ENCODE assay signal across 8 cellular contexts in the genomic region with DNA sequence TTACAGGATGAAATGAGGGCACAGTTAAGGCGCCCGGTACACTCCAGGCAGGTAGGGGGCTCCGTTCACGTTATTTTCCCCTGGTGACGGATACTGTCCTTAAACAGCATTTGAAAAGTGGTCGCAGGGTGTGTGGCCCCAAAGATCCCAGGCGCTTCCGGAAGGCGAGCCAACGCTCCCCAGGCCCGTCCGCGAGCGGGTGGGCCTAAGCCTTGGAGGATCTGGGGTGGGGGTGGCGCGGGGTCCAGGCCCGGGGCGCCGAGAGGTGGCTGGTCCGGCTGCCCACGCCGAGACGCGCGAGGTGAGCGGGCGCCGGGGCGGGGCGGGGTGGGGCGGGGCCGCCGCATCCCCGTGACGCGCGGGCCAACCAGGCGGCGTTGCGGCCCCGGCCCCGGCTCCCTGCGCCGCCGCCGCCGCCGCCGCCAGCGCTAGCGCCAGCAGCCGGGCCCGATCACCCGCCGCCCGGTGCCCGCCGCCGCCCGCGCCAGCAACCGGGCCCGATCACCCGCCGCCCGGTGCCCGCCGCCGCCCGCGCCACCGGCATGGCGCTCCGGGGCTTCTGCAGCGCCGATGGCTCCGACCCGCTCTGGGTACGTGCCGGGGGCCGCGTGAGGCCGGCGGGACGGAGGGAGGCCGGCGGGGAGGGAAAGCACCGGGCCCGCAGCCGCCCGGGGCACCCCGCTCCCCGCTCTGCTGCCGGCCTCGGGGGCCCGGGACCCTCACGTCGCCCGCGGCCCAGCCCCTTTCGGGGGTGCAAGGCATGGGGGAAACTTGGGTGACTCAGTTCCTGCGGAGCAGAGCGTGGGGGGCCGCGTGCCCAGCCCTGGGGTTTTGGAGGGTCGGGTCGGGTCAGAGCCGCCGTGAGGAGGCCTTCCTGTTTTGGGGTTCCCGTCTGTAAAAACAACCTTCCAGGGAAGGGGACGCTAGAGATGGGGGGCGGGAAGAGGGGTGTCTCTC. TPM values are rescaled to one million over a fixed set of nuclear protein-coding genes. Genes with fewer than 3 reads are reported as not detected.
DNase-seq lines count a peak whose midpoint lies in the region; ATAC-seq, FAIRE-seq and TF ChIP-seq lines count a peak whose summit lies in the region.

A gene (plus strand): TSS at position 407 of the 957 bp plus-strand sequence. CDS start 136 bp downstream, at position 543.

- no peaks in the 10 kb centered on the region for H3K9me3 ChIP-seq in A549
- H3K9me3 ChIP-seq in skeletal muscle tissue (ENCODE audit: control insufficient read depth in 3 of 3, low read length in 3 of 3) = no peaks in the 10 kb centered on the region

- H3K27me3 ChIP-seq in skeletal muscle tissue (ENCODE audit: control insufficient read depth in 3 of 3, insufficient read depth in 3 of 3, low read length in 3 of 3) = no peaks in the 10 kb centered on the region

- H3K4me1 ChIP-seq in A549 (peaks cover 69% of the 10 kb centered on the region), skeletal muscle tissue (ENCODE audit: control insufficient read depth in 3 of 3, insufficient read depth in 3 of 3, low read length in 3 of 3) (peaks cover 29 to 39% (median 31%) of the 10 kb centered on the region in 3 donors)

- no peak for FAIRE-seq in A549 (lab: Jason Lieb, UNC)

- TF ChIP-seq CTCF in A549 (IDR thresholded peaks at IDR 0.05) = peak; percentile 23; the same call in 1 of the 3 replicates
- no peak for TF ChIP-seq CTCF in astrocyte of the cerebellum (IDR thresholded peaks at IDR 0.05; ENCODE audit: low read depth, low read length, missing control alignments)

- H3K27ac Mint-ChIP-seq in T-helper 1 cell treated with Interleukin-12 subunit alpha and Interleukin-12 subunit beta and Interleukin-4 antibody, amounts not matched to agents 30 μg/mL and 1 μg/mL, for 36 hours = peak within 1 kb of the TSS; percentile 95

- H3K4me3 Mint-ChIP-seq in T-helper 1 cell treated with Interleukin-12 subunit alpha and Interleukin-12 subunit beta and Interleukin-4 antibody, amounts not matched to agents 30 μg/mL and 1 μg/mL, for 36 hours = peak within 1 kb of the TSS; percentile 98

- H3K4me1 Mint-ChIP-seq in T-helper 1 cell treated with Interleukin-12 subunit alpha and Interleukin-12 subunit beta and Interleukin-4 antibody, amounts not matched to agents 30 μg/mL and 1 μg/mL, for 36 hours (ENCODE audit: low read depth) = peaks cover 41% of the 10 kb centered on the region

- TF ChIP-seq POLR2A in A549 (IDR thresholded peaks at IDR 0.05; ENCODE audit: low read length) = peak; percentile 28

- in situ Hi-C loops in astrocyte of the cerebellum (cut with HindIII; ENCODE audit: low sequenced_read_pairs) = no loop called here

- no peak for TF ChIP-seq EP300 in A549 (IDR thresholded peaks at IDR 0.05)

- WGBS in A549 (ENCODE audit: missing lambda C conversion rate) = 4% methylated on average over 23 of the region's 112 CpGs

- H3K36me3 Mint-ChIP-seq in T-helper 1 cell treated with Interleukin-12 subunit alpha and Interleukin-12 subunit beta and Interleukin-4 antibody, amounts not matched to agents 30 μg/mL and 1 μg/mL, for 36 hours (ENCODE audit: low read depth) = peaks cover 13% of the 10 kb centered on the region

- H3K4me3 ChIP-seq in A549 = peak within 1 kb of the TSS; percentile 97
- peak within 1 kb of the TSS; percentile 86 for H3K4me3 ChIP-seq in astrocyte of the cerebellum (ENCODE audit: low read depth, low read length)
- peak within 1 kb of the TSS; percentile 76 for H3K4me3 ChIP-seq in iPS-11a (ENCODE audit: low read depth, low read length)
- H3K4me3 ChIP-seq in skeletal muscle tissue (ENCODE audit: low read length in 3 of 3) = peak within 1 kb of the TSS; percentile 77 to 84 (median 81)

- peak within 1 kb of the TSS; percentile 95 for H3K4me2 ChIP-seq in A549

- H3K36me3 ChIP-seq in skeletal muscle tissue (ENCODE audit: control insufficient read depth in 3 of 3, insufficient read depth in 3 of 3, low read length in 3 of 3) = no peaks in the 10 kb centered on the region

- POLR2A ChIA-PET in A549 (lab: Yijun Ruan, JAX) = interaction anchor here (0.5 to 1.2 kb wide), 3 partner anchors 18 to 61 kb away, joined by 3 to 9 read pairs (median 6); a partner anchor contains a TSS

- no peaks in the 10 kb centered on the region for H3K9me3 Mint-ChIP-seq in T-helper 1 cell treated with Interleukin-12 subunit alpha and Interleukin-12 subunit beta and Interleukin-4 antibody, amounts not matched to agents 30 μg/mL and 1 μg/mL, for 36 hours

- DNase-seq in A549 (ENCODE audit: low read depth in 1 of 2, low spot score in 1 of 2) (peak; percentile 63 to 65), astrocyte of the cerebellum (ENCODE audit: low read depth) (no peak)

- no peaks in the 10 kb centered on the region for H3K27me3 Mint-ChIP-seq in T-helper 1 cell treated with Interleukin-12 subunit alpha and Interleukin-12 subunit beta and Interleukin-4 antibody, amounts not matched to agents 30 μg/mL and 1 μg/mL, for 36 hours (ENCODE audit: low read depth)

- H3K27ac ChIP-seq in A549 (peak within 1 kb of the TSS; percentile 100), skeletal muscle tissue (ENCODE audit: low read depth, low read length) (peak within 1 kb of the TSS; percentile 76)

- peak in 1 of 2 experiments; percentile 29; a peak in 1 of 5 replicates for TF ChIP-seq RAD21 in A549 (conservative IDR thresholded peaks at IDR 0.05 in 1 of 2, IDR thresholded peaks at IDR 0.05 in 1 of 2)

- peak within 1 kb of the TSS; percentile 69 to 94 (median 80) for H3K9ac ChIP-seq in skeletal muscle tissue (ENCODE audit: low read depth in 1 of 3, low read length in 3 of 3)

- ATAC-seq in A549 (peak; percentile 56 to 82), GM18867 (IDR thresholded peaks at IDR 0.05; ENCODE audit: unreplicated experiment) (peak; percentile 67), HG03460 (IDR thresholded peaks at IDR 0.05; ENCODE audit: unreplicated experiment) (peak; percentile 51), GM21717 (IDR thresholded peaks at IDR 0.05; ENCODE audit: unreplicated experiment) (no peak)

- CTCF ChIA-PET in A549 (lab: Yijun Ruan, JAX) = interaction anchor here (0.9 to 5.1 kb wide), 8 partner anchors 16 to 84 kb away, joined by 3 to 28 read pairs (median 3); a partner anchor contains a TSS

TF ChIP-seq in A549, 52 proteins besides CTCF, POLR2A, EP300 and RAD21:
- TF ChIP-seq, protein P1, sequence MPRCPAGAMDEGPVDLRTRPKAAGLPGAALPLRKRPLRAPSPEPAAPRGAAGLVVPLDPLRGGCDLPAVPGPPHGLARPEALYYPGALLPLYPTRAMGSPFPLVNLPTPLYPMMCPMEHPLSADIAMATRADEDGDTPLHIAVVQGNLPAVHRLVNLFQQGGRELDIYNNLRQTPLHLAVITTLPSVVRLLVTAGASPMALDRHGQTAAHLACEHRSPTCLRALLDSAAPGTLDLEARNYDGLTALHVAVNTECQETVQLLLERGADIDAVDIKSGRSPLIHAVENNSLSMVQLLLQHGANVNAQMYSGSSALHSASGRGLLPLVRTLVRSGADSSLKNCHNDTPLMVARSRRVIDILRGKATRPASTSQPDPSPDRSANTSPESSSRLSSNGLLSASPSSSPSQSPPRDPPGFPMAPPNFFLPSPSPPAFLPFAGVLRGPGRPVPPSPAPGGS (IDR thresholded peaks at IDR 0.05) = 0 out of 3 replicates have a peak, but pooled peaks have one; percentile 29
- no peak for TF ChIP-seq CHD2 (IDR thresholded peaks at IDR 0.05; ENCODE audit: low read length, partially characterized antibody)
- no peak for TF ChIP-seq ZSCAN20 (CRISPR knock-in tag; IDR thresholded peaks at IDR 0.05)
- TF ChIP-seq SMC3 (IDR thresholded peaks at IDR 0.05) = 0 out of 3 replicates have a peak, but pooled peaks have one; percentile 25
- no peak for TF ChIP-seq TP53 (CRISPR knock-in tag; IDR thresholded peaks at IDR 0.05)
- peak in 1 of 2 experiments; percentile 53; a peak in 2 of 5 replicates for TF ChIP-seq JUN (IDR thresholded peaks at IDR 0.05)
- TF ChIP-seq FOSL2 (IDR thresholded peaks at IDR 0.05) = no peak
- peak; percentile 6; the same call in 1 of the 2 replicates for TF ChIP-seq FOSL2 (CRISPR knock-in tag; IDR thresholded peaks at IDR 0.05)
- TF ChIP-seq NFE2L2 (conservative IDR thresholded peaks at IDR 0.05; ENCODE audit: low read length) = no peak

RNA-seq across cellular contexts. Expression of the gene that starts here (rescaled TPM):
- polyA plus RNA-seq in A549 (2011; rRNA removed) (56.5 and 108 TPM in 2 replicates), A549 (2017; fragmentation: RNase III; extraction: RNeasy Plus Mini Kit Qiagen cat#74134 plus additional on column Dnase treatment) (86.7 to 93.8 TPM (median 90.7 TPM) in 3 replicates)
- polyA plus RNA-seq in A549 (2012; cell fraction: cytosol; rRNA removed) = 59.3 and 77.9 TPM in 2 replicates
- 184 and 231 TPM in 2 replicates for polyA plus RNA-seq in A549 (2012; cell fraction: nucleus; rRNA removed)
- 359 and 414 TPM in 2 replicates for polyA minus RNA-seq in A549 (2011; rRNA and poly(A)+ RNA removed)
- total RNA-seq in skeletal muscle tissue = 9.9 TPM
